In the genomic region with DNA sequence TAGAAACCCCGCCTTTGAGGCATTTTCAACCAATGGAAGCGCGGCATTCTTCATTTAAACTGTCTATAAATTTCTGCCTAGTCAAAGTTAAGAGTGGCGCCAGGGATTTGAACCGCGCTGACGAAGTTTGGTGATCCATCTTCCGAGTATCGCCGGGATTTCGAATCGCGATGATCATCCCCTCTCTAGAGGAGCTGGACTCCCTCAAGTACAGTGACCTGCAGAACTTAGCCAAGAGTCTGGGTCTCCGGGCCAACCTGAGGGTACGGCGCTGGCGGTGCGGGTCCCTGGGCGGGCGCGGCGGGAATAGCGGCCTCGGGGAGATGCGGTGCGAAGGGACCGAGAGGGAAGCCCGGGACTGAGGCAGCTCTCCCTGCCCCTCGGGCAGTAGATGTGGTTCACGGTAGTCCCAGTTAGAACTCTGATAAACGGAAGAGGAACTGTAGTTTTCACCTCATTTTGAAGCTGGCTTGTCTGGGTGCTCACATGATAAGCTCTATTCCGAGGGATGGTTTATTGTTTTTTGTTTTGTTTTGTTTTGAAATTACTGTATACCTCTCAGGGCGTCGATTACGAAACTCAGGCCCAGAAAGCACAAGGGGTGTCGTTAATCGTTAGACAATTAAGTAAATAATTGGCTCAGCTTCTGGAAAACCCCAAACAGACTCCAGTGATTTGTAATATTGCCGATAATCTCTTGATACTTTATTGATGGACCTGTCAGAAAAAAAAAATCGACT, we compare ENCODE assay signal across 8 cellular contexts. TPM values are rescaled to one million over a fixed set of nuclear protein-coding genes. Genes with fewer than 3 reads are reported as not detected.
DNase-seq lines count a peak whose midpoint lies in the region; ATAC-seq, FAIRE-seq and TF ChIP-seq lines count a peak whose summit lies in the region.

A gene with protein sequence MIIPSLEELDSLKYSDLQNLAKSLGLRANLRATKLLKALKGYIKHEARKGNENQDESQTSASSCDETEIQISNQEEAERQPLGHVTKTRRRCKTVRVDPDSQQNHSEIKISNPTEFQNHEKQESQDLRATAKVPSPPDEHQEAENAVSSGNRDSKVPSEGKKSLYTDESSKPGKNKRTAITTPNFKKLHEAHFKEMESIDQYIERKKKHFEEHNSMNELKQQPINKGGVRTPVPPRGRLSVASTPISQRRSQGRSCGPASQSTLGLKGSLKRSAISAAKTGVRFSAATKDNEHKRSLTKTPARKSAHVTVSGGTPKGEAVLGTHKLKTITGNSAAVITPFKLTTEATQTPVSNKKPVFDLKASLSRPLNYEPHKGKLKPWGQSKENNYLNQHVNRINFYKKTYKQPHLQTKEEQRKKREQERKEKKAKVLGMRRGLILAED (plus strand): TSS at position 94 of the 740 bp plus-strand sequence. CDS start 77 bp downstream, at position 171.

- intact Hi-C loops in pancreas (cut with DNase I), result no loop called here

- H3K9me3 Mint-ChIP-seq in T-helper 2 cell treated with Interferon-gamma antibody and Interleukin-4, amounts not matched to agents 5 μg/mL and 100 μg/mL, for 36 hours, result no peaks in the 10 kb centered on the region

- peaks cover 53% of the 10 kb centered on the region for H3K36me3 Mint-ChIP-seq in T-helper 2 cell treated with Interferon-gamma antibody and Interleukin-4, amounts not matched to agents 5 μg/mL and 100 μg/mL, for 36 hours (ENCODE audit: low read depth)

- H3K4me1 Mint-ChIP-seq in T-helper 2 cell treated with Interferon-gamma antibody and Interleukin-4, amounts not matched to agents 5 μg/mL and 100 μg/mL, for 36 hours (ENCODE audit: low read depth), result peaks cover 36% of the 10 kb centered on the region

- H3K27ac Mint-ChIP-seq in T-helper 2 cell treated with Interferon-gamma antibody and Interleukin-4, amounts not matched to agents 5 μg/mL and 100 μg/mL, for 36 hours, result peak within 1 kb of the TSS; percentile 97

- no peaks in the 10 kb centered on the region for H3K27me3 Mint-ChIP-seq in T-helper 2 cell treated with Interferon-gamma antibody and Interleukin-4, amounts not matched to agents 5 μg/mL and 100 μg/mL, for 36 hours (ENCODE audit: low read depth)

- no peak for TF ChIP-seq CTCF in HL-60 (IDR thresholded peaks at IDR 0.05; ENCODE audit: insufficient read depth, low read length)
- no peak for TF ChIP-seq CTCF in foreskin keratinocyte (conservative IDR thresholded peaks at IDR 0.05)
- no peak for TF ChIP-seq CTCF in pancreas (IDR thresholded peaks at IDR 0.05)

- H3K4me1 ChIP-seq in foreskin keratinocyte, result peaks cover 22% of the 10 kb centered on the region
- H3K4me1 ChIP-seq in pancreas, result peaks cover 0 to 5% (median 5%) of the 10 kb centered on the region in 3 donors

- WGBS in pancreas, 2 donors, result 0% methylated on average over 39 of the region's 39 CpGs

- peak within 1 kb of the TSS; percentile 98 for H3K4me3 Mint-ChIP-seq in T-helper 2 cell treated with Interferon-gamma antibody and Interleukin-4, amounts not matched to agents 5 μg/mL and 100 μg/mL, for 36 hours

- ATAC-seq in GM19468 (IDR thresholded peaks at IDR 0.05; ENCODE audit: extremely low read depth, unreplicated experiment) (peak; percentile 64), foreskin keratinocyte (peak; percentile 35), pancreas (peak; percentile 2 to 17 (median 6))

- peak within 1 kb of the TSS; percentile 92 for H3K4me3 ChIP-seq in HL-60 (replicated peaks; ENCODE audit: insufficient read depth, low read length)
- H3K4me3 ChIP-seq in pancreas, result peak within 1 kb of the TSS; percentile 70 to 99 (median 78)

- DNase-seq in GF-D8 (lab: John Stamatoyannopoulos, UW), result peak; percentile 32
- peak; percentile 71 to 73 for DNase-seq in HL-60 (ENCODE audit: low read depth in 1 of 2, low spot score in 1 of 2)
- DNase-seq in T-helper 2 cell treated with Interferon-gamma antibody and Interleukin-4, amounts not matched to agents 5 μg/mL and 100 μg/mL, for 36 hours (ENCODE audit: low spot score), result no peak
- no peak for DNase-seq in foreskin keratinocyte
- DNase-seq in pancreas, result peak in 2 of 6 donors; percentile 52 to 68
- DNase-seq in stimulated activated naive CD4-positive, alpha-beta T cell (lab: John Stamatoyannopoulos, UW), result no peak
- DNase-seq in effector CD4-positive, alpha-beta T cell, result no peak

- no peaks in the 10 kb centered on the region for H3K36me3 ChIP-seq in pancreas

- H3K27me3 ChIP-seq in HL-60 (ENCODE audit: insufficient read depth, poor library complexity, severe bottlenecking) (no peaks in the 10 kb centered on the region), foreskin keratinocyte (no peaks in the 10 kb centered on the region), pancreas (no peaks in the 10 kb centered on the region)

- no peak for FAIRE-seq in pancreas (lab: Jason Lieb, UNC)

- H3K9me3 ChIP-seq in pancreas, result no peaks in the 10 kb centered on the region

- H3K27ac ChIP-seq in HL-60 (replicated peaks) (peak within 1 kb of the TSS; percentile 91), foreskin keratinocyte (peak within 1 kb of the TSS; percentile 87), pancreas (peak within 1 kb of the TSS; percentile 4 to 78 (median 46))

RNA-seq across cellular contexts. Expression of the gene that starts here (rescaled TPM):
- total RNA-seq in foreskin keratinocyte, result 79.3 and 104 TPM in 2 replicates
- polyA plus RNA-seq in foreskin keratinocyte, result 37.8 and 54.7 TPM in 2 replicates
- 1 to 10 TPM in 3 of 6 donors, under 1 TPM in 3; 0.37 to 5.6 (median 1.2) TPM for total RNA-seq in pancreas
- 1 to 10 TPM in 1 of 2 donors, under 1 TPM in 1; 0.95 to 2.1 TPM for polyA plus RNA-seq in pancreas

Comparison
In these comparisons a context has a peak if more than half of its experiments do, and no peak if none do; other contexts are left out.
1. RNA of the gene that starts here (total RNA-seq): 79.3 to 104 TPM in foreskin keratinocyte; 0.37 to 5.6 TPM in pancreas; every median in the first group is over 10 times any median in the second.
2. RNA of the gene that starts here (polyA plus RNA-seq): 37.8 to 54.7 TPM in foreskin keratinocyte; 0.95 to 2.1 TPM in pancreas; every median in the first group is over 10 times any median in the second.
3. DNase-seq: peak in GF-D8 (single experiment) and HL-60 (2 of 2); none in T-helper 2 cell treated with Interferon-gamma antibody and Interleukin-4, amounts not matched to agents 5 μg/mL and 100 μg/mL, for 36 hours (single experiment), foreskin keratinocyte (0 of 2), stimulated activated naive CD4-positive, alpha-beta T cell (0 of 6) and effector CD4-positive, alpha-beta T cell (single experiment).
4. ATAC-seq: peak in every context shown above with its lines; median percentile 64 in GM19468; 35 in foreskin keratinocyte; 6 in pancreas.
5. Peak in every context shown above with its lines, with median percentiles within 50 percentile points of each other: H3K27ac ChIP-seq.